In genomic region chr9:104280216-104280585, GRCh38 we compare ENCODE assay signal across 13 cellular contexts.
DNase-seq lines count a peak whose midpoint lies in the region; ATAC-seq, FAIRE-seq and TF ChIP-seq lines count a peak whose summit lies in the region.
"Had no signal": no experiment of that assay in that cellular context is flagged by ENCODE, and none has a peak within 500 bp of the region (broad histone marks: within the 10 kb centered on the region; RNA-seq: fewer than 3 reads in every experiment).

No MANE protein-coding gene starts in this region.

- peak; percentile 51 for ATAC-seq in SK-N-SH treated with all-trans-retinoic acid at 6 μM for 48 hours
- no peak for ATAC-seq in GM21526 (IDR thresholded peaks at IDR 0.05; ENCODE audit: low FRiP score, unreplicated experiment)
- ATAC-seq in GM19328 (IDR thresholded peaks at IDR 0.05; ENCODE audit: unreplicated experiment): no peak
- ATAC-seq: CD8-positive, alpha-beta T cell had no signal

- peak; percentile 20 for DNase-seq in H4 (ENCODE audit: low spot score)
- DNase-seq in glomerular visceral epithelial cell (ENCODE audit: extremely low spot score): peak; percentile 21
- DNase-seq in urothelium cell line (ENCODE audit: low spot score): peak; percentile 21
- DNase-seq in germinal center (ENCODE audit: low spot score): no peak
- DNase-seq: CD8-positive, alpha-beta T cell; DND-41; H9; Karpas-422; NCI-H187 treated with DMSO at 0.1 percent for 48 hours; NCI-H524 had no signal

- no peak for FAIRE-seq in urothelium cell line (lab: Jason Lieb, UNC)

TF ChIP-seq in SK-N-SH treated with all-trans-retinoic acid at 6 μM for 48 hours, 23 proteins besides CTCF, POLR2A, EP300 and RAD21:
- TF ChIP-seq RARB (CRISPR knock-in tag; IDR thresholded peaks at IDR 0.05) (no peak), ZNF565 (CRISPR knock-in tag; conservative IDR thresholded peaks at IDR 0.05; ENCODE audit: low read depth) (no peak), ZC3H10 (CRISPR knock-in tag; IDR thresholded peaks at IDR 0.05) (0 out of 2 replicates have a peak, but pooled peaks have one; percentile 41)
